19 cellular contexts compared by ENCODE assay signal in the genomic region with DNA sequence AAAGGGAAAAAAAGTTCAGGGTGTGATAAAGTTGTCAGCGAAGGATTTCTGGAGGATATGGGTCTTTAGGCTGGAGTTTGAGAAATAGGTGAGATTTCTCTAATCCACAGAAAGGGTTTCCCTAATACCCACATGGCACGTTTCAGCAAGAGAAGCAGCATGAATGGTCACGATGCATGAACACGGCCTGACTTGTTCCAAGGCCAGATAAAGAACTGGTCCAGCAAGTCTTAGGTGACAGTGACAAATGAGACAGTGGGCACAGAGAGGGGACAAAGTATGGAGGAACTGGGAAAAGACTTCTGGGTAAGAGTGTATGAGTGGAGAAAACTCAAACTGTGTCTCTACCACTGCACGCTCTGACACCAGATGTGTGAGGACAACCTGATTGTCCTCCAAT.
"Had no signal": no experiment of that assay in that cellular context is flagged by ENCODE, and none has a peak within 500 bp of the region (broad histone marks: within the 10 kb centered on the region; RNA-seq: fewer than 3 reads in every experiment).

No MANE protein-coding gene starts in this region.

- ATAC-seq: activated T-cell treated with anti-CD3 and anti-CD28 coated beads, Interleukin-2, amount 50 U/mL, for 4 hours; T-cell had no signal

- H3K36me3 Mint-ChIP-seq: activated CD4-positive, alpha-beta memory T cell treated with anti-CD3 and anti-CD28 coated beads for 36 hours; activated naive CD8-positive, alpha-beta T cell treated with anti-CD3 and anti-CD28 coated beads for 36 hours; T-cell had no signal

- H3K9me3 Mint-ChIP-seq: activated B cell treated with CpG ODN at 0.5 μM for 24 hours; activated CD4-positive, alpha-beta memory T cell treated with anti-CD3 and anti-CD28 coated beads for 36 hours; activated CD4-positive, alpha-beta T cell treated with anti-CD3 and anti-CD28 coated beads, Interleukin-2, amount 10 ng/mL, durations not matched to agents 7 days and 5 days; activated naive CD4-positive, alpha-beta T cell treated with anti-CD3 and anti-CD28 coated beads for 36 hours; activated naive CD8-positive, alpha-beta T cell treated with anti-CD3 and anti-CD28 coated beads for 36 hours; activated T-cell treated with anti-CD3 and anti-CD28 coated beads, Interleukin-2, amount 50 U/mL, for 4 hours; T-cell had no signal

- H3K4me1 Mint-ChIP-seq: activated B cell treated with CpG ODN at 0.5 μM for 24 hours; activated CD4-positive, alpha-beta T cell treated with anti-CD3 and anti-CD28 coated beads, Interleukin-2, amount 10 ng/mL, durations not matched to agents 7 days and 5 days; activated naive CD8-positive, alpha-beta T cell treated with anti-CD3 and anti-CD28 coated beads for 36 hours had no signal

- DNase-seq: activated B cell treated with CpG ODN at 0.5 μM for 24 hours; activated CD4-positive, alpha-beta memory T cell treated with anti-CD3 and anti-CD28 coated beads for 36 hours; activated CD4-positive, alpha-beta T cell treated with anti-CD3 and anti-CD28 coated beads, Interleukin-2, amount 10 ng/mL, durations not matched to agents 7 days and 5 days; activated CD8-positive, alpha-beta memory T cell treated with anti-CD3 and anti-CD28 coated beads for 24 hours; activated gamma-delta T cell; activated naive CD4-positive, alpha-beta T cell treated with anti-CD3 and anti-CD28 coated beads for 36 hours; activated naive CD8-positive, alpha-beta T cell treated with anti-CD3 and anti-CD28 coated beads for 36 hours; activated T-cell treated with anti-CD3 and anti-CD28 coated beads, Interleukin-2, amount 50 U/mL, for 4 hours; KBM-7; NCI-H1048; NCI-H146; NCI-H187 treated with DMSO at 0.1 percent for 48 hours; NCI-H2081 treated with DMSO at 0.1 percent for 48 hours; NCI-H446; NCI-H524; SIG-M5; T-cell; T-helper 2 cell; T1000 had no signal

- H3K4me3 Mint-ChIP-seq: activated B cell treated with CpG ODN at 0.5 μM for 24 hours; activated CD4-positive, alpha-beta memory T cell treated with anti-CD3 and anti-CD28 coated beads for 36 hours; activated CD4-positive, alpha-beta T cell treated with anti-CD3 and anti-CD28 coated beads, Interleukin-2, amount 10 ng/mL, durations not matched to agents 7 days and 5 days; activated naive CD4-positive, alpha-beta T cell treated with anti-CD3 and anti-CD28 coated beads for 36 hours; activated naive CD8-positive, alpha-beta T cell treated with anti-CD3 and anti-CD28 coated beads for 36 hours; activated T-cell treated with anti-CD3 and anti-CD28 coated beads, Interleukin-2, amount 50 U/mL, for 4 hours; T-cell had no signal

- H3K27ac Mint-ChIP-seq: activated B cell treated with CpG ODN at 0.5 μM for 24 hours; activated CD4-positive, alpha-beta memory T cell treated with anti-CD3 and anti-CD28 coated beads for 36 hours; activated CD4-positive, alpha-beta T cell treated with anti-CD3 and anti-CD28 coated beads, Interleukin-2, amount 10 ng/mL, durations not matched to agents 7 days and 5 days; activated naive CD4-positive, alpha-beta T cell treated with anti-CD3 and anti-CD28 coated beads for 36 hours; activated naive CD8-positive, alpha-beta T cell treated with anti-CD3 and anti-CD28 coated beads for 36 hours; T-cell had no signal
